Comparison of ENCODE assay signal across 12 cellular contexts in the genomic region with DNA sequence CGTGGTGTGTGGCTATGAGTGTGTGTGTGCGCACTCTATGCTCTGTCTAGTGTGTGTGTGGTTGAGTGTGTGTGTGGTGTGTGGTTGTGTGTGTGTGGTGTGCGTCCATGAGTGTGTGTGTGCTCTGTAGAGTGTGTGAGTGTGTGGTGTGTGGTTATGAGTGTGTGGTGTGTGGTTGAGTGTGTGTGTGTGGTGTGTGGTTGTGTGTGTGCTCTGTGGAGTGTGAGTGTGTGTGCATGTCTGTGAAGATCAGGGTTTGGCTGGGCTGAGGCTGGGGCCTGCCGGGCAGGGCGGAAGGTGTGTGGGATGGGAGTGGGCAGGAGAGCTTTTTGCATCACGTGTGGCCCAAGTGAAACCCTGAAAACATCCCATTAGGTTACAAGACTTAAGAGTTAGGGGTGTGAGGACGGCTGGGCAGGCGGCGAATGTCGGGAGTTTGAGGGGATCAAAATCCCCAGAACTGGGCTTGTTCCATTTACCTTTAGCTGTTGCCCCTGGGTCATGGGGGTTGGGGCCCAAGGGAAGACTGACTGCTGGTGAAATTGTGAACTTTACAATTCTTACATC. TPM values are rescaled to one million over a fixed set of nuclear protein-coding genes. Genes with fewer than 3 reads are reported as not detected.
DNase-seq lines count a peak whose midpoint lies in the region; ATAC-seq and TF ChIP-seq lines count a peak whose summit lies in the region.
"Had no signal": no experiment of that assay in that cellular context is flagged by ENCODE, and none has a peak within 500 bp of the region (broad histone marks: within the 10 kb centered on the region; RNA-seq: fewer than 3 reads in every experiment).

No MANE protein-coding gene starts in this region.

- TF ChIP-seq POLR2A in GM18951 (IDR thresholded peaks at IDR 0.05; ENCODE audit: extremely low read depth, insufficient read depth, insufficient read length), result peak; percentile 23

- ATAC-seq in HG02870 (IDR thresholded peaks at IDR 0.05; ENCODE audit: unreplicated experiment), result peak; percentile 26
- ATAC-seq in RWPE2 (ENCODE audit: low read depth), result peak; percentile 34; the same call in 1 of the 3 replicates
- ATAC-seq in left ventricle myocardium superior, result no peak

- in situ Hi-C loops in GM18951 (cut with MboI; ENCODE audit: low sequenced_read_pairs, unreplicated experiment), result no loop called here

- no peak for TF ChIP-seq CTCF in RWPE2 (IDR thresholded peaks at IDR 0.05; ENCODE audit: poor library complexity, severe bottlenecking)

- H3K36me3 ChIP-seq in RWPE2 (ENCODE audit: low read depth), result no peaks in the 10 kb centered on the region
- H3K36me3 ChIP-seq: cardiac muscle cell had no signal

- no peak overlapping the region for H3K4me3 ChIP-seq in RWPE2 (ENCODE audit: severe bottlenecking)
- H3K4me3 ChIP-seq: cardiac muscle cell had no signal

- H3K9me3 ChIP-seq in RWPE2 (ENCODE audit: severe bottlenecking), result no peaks in the 10 kb centered on the region

- H3K27ac ChIP-seq in RWPE2 (ENCODE audit: poor library complexity, severe bottlenecking), result no peak overlapping the region
- H3K27ac ChIP-seq: C4-2B, cardiac muscle cell, parathyroid adenoma had no signal

- no peaks in the 10 kb centered on the region for H3K4me1 ChIP-seq in RWPE2 (ENCODE audit: insufficient read depth, poor library complexity, severe bottlenecking)
- H3K4me1 ChIP-seq: parathyroid adenoma had no signal

- intact Hi-C loops in left ventricle myocardium superior (cut with micrococcal nuclease), result no loop called here

- DNase-seq in CD1c-positive myeloid dendritic cell (ENCODE audit: extremely low spot score) (peak; percentile 52), RWPE2 (ENCODE audit: low spot score) (no peak), NCI-H526 treated with DMSO at 0.1 percent for 48 hours (lab: John Stamatoyannopoulos, UW) (no peak), HK-2 (ENCODE audit: unreplicated experiment) (no peak), left ventricle myocardium superior (no peak), A172 (ENCODE audit: low spot score) (no peak)
- DNase-seq: NCI-H526 had no signal

- no peaks in the 10 kb centered on the region for H3K27me3 ChIP-seq in RWPE2 (ENCODE audit: insufficient read depth, poor library complexity, severe bottlenecking)
- H3K27me3 ChIP-seq: cardiac muscle cell had no signal

RNA-seq across cellular contexts. Expression of gene FCMR, which starts 2.9 kb away (rescaled TPM):
- 6.2 TPM for total RNA-seq in left ventricle myocardium superior
- total RNA-seq in A172 (2014; rRNA removed; shearing (Covaris generic)), result 3.6 and 4.0 TPM in 2 replicates
- total RNA-seq: cardiac muscle cell had no signal

RNA-seq across cellular contexts. Expression of gene PIGR, which starts 21.6 kb away (rescaled TPM):
- total RNA-seq in left ventricle myocardium superior, result not detected
- not detected in 2 replicates for total RNA-seq in A172 (2014; rRNA removed; shearing (Covaris generic))
- total RNA-seq: cardiac muscle cell had no signal

RNA-seq across cellular contexts. Expression of gene IL24, which starts 27.4 kb away (rescaled TPM):
- not detected for total RNA-seq in left ventricle myocardium superior
- total RNA-seq in A172 (2014; rRNA removed; shearing (Covaris generic)), result not detected in 2 replicates
- total RNA-seq: cardiac muscle cell had no signal

RNA-seq across cellular contexts. Expression of gene FCAMR, which starts 45.6 kb away (rescaled TPM):
- total RNA-seq in left ventricle myocardium superior, result not detected
- total RNA-seq in A172 (2014; rRNA removed; shearing (Covaris generic)), result not detected in 2 replicates
- total RNA-seq: cardiac muscle cell had no signal

RNA-seq across cellular contexts. Expression of gene IL20, which starts 59.2 kb away (rescaled TPM):
- not detected for total RNA-seq in left ventricle myocardium superior
- not detected in 2 replicates for total RNA-seq in A172 (2014; rRNA removed; shearing (Covaris generic))
- total RNA-seq: cardiac muscle cell had no signal
